ENCODE assay signal across 1 cellular context in the genomic region with DNA sequence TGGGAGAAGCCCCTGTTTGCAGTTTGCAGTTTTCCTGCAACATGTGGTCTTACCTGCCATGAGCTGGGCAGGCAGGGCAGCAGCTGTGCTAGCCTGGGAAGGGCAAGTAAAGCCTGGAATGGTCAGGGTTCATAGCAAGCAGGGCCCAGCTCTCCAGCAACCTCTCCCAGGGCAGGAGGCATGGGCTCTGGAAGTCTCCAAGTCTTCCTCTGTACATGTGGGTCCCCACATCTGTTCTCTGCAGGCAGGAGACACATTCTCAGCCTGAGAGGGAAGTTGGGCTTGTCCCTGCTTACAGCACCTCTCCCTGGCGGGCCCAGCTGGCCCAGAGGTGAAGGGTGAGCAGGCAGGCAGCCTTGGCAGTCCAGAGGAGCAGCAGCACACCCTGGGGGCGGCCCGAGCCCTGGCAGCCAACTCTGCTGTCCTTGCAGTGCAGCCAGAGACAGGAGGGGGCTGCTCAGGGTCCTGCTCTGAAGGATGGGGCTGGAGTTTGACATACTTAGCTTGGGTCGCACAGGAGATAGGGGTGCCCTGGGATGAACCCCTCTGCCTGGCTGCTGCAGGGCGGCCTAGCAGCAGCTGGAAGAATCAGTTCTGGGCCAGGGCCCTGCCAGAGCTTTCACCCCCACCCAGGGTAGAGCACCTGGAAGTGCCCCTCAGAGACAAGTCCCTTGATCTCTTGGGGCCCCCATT.
TF ChIP-seq lines count a peak whose summit lies in the region.

No MANE protein-coding gene starts in this region.

TF ChIP-seq in HepG2, 621 proteins besides CTCF, POLR2A, EP300 and RAD21 (continued from another document and continues in another):
- TF ChIP-seq, protein P1, sequence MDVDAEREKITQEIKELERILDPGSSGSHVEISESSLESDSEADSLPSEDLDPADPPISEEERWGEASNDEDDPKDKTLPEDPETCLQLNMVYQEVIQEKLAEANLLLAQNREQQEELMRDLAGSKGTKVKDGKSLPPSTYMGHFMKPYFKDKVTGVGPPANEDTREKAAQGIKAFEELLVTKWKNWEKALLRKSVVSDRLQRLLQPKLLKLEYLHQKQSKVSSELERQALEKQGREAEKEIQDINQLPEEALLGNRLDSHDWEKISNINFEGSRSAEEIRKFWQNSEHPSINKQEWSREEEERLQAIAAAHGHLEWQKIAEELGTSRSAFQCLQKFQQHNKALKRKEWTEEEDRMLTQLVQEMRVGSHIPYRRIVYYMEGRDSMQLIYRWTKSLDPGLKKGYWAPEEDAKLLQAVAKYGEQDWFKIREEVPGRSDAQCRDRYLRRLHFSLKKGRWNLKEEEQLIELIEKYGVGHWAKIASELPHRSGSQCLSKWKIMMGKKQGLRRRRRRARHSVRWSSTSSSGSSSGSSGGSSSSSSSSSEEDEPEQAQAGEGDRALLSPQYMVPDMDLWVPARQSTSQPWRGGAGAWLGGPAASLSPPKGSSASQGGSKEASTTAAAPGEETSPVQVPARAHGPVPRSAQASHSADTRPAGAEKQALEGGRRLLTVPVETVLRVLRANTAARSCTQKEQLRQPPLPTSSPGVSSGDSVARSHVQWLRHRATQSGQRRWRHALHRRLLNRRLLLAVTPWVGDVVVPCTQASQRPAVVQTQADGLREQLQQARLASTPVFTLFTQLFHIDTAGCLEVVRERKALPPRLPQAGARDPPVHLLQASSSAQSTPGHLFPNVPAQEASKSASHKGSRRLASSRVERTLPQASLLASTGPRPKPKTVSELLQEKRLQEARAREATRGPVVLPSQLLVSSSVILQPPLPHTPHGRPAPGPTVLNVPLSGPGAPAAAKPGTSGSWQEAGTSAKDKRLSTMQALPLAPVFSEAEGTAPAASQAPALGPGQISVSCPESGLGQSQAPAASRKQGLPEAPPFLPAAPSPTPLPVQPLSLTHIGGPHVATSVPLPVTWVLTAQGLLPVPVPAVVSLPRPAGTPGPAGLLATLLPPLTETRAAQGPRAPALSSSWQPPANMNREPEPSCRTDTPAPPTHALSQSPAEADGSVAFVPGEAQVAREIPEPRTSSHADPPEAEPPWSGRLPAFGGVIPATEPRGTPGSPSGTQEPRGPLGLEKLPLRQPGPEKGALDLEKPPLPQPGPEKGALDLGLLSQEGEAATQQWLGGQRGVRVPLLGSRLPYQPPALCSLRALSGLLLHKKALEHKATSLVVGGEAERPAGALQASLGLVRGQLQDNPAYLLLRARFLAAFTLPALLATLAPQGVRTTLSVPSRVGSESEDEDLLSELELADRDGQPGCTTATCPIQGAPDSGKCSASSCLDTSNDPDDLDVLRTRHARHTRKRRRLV (CRISPR knock-in tag; IDR thresholded peaks at IDR 0.05) = no peak
- TF ChIP-seq EED (CRISPR knock-in tag; IDR thresholded peaks at IDR 0.05) = peak; percentile 90; the same call in 1 of the 2 replicates
- peak; percentile 72; the same call in 1 of the 2 replicates for TF ChIP-seq CCDC6 (CRISPR knock-in tag; IDR thresholded peaks at IDR 0.05)
- TF ChIP-seq, protein P2, sequence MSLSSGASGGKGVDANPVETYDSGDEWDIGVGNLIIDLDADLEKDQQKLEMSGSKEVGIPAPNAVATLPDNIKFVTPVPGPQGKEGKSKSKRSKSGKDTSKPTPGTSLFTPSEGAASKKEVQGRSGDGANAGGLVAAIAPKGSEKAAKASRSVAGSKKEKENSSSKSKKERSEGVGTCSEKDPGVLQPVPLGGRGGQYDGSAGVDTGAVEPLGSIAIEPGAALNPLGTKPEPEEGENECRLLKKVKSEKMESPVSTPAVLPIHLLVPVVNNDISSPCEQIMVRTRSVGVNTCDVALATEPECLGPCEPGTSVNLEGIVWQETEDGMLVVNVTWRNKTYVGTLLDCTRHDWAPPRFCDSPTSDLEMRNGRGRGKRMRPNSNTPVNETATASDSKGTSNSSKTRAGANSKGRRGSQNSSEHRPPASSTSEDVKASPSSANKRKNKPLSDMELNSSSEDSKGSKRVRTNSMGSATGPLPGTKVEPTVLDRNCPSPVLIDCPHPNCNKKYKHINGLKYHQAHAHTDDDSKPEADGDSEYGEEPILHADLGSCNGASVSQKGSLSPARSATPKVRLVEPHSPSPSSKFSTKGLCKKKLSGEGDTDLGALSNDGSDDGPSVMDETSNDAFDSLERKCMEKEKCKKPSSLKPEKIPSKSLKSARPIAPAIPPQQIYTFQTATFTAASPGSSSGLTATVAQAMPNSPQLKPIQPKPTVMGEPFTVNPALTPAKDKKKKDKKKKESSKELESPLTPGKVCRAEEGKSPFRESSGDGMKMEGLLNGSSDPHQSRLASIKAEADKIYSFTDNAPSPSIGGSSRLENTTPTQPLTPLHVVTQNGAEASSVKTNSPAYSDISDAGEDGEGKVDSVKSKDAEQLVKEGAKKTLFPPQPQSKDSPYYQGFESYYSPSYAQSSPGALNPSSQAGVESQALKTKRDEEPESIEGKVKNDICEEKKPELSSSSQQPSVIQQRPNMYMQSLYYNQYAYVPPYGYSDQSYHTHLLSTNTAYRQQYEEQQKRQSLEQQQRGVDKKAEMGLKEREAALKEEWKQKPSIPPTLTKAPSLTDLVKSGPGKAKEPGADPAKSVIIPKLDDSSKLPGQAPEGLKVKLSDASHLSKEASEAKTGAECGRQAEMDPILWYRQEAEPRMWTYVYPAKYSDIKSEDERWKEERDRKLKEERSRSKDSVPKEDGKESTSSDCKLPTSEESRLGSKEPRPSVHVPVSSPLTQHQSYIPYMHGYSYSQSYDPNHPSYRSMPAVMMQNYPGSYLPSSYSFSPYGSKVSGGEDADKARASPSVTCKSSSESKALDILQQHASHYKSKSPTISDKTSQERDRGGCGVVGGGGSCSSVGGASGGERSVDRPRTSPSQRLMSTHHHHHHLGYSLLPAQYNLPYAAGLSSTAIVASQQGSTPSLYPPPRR (CRISPR knock-in tag; IDR thresholded peaks at IDR 0.05; ENCODE audit: borderline replicate concordance) = peak; percentile 53; the same call in 1 of the 2 replicates
- no peak for TF ChIP-seq ZNF101 (CRISPR knock-in tag; IDR thresholded peaks at IDR 0.05; ENCODE audit: borderline replicate concordance, low read depth)
- no peak for TF ChIP-seq IKZF4 (CRISPR knock-in tag; IDR thresholded peaks at IDR 0.05; ENCODE audit: borderline replicate concordance, low read depth, not compliant biosample characterization)
- no peak for TF ChIP-seq KLF15 (CRISPR knock-in tag; IDR thresholded peaks at IDR 0.05; ENCODE audit: borderline replicate concordance)
- TF ChIP-seq ZNF329 (CRISPR knock-in tag; IDR thresholded peaks at IDR 0.05; ENCODE audit: low read depth) = no peak
- TF ChIP-seq, protein P3, sequence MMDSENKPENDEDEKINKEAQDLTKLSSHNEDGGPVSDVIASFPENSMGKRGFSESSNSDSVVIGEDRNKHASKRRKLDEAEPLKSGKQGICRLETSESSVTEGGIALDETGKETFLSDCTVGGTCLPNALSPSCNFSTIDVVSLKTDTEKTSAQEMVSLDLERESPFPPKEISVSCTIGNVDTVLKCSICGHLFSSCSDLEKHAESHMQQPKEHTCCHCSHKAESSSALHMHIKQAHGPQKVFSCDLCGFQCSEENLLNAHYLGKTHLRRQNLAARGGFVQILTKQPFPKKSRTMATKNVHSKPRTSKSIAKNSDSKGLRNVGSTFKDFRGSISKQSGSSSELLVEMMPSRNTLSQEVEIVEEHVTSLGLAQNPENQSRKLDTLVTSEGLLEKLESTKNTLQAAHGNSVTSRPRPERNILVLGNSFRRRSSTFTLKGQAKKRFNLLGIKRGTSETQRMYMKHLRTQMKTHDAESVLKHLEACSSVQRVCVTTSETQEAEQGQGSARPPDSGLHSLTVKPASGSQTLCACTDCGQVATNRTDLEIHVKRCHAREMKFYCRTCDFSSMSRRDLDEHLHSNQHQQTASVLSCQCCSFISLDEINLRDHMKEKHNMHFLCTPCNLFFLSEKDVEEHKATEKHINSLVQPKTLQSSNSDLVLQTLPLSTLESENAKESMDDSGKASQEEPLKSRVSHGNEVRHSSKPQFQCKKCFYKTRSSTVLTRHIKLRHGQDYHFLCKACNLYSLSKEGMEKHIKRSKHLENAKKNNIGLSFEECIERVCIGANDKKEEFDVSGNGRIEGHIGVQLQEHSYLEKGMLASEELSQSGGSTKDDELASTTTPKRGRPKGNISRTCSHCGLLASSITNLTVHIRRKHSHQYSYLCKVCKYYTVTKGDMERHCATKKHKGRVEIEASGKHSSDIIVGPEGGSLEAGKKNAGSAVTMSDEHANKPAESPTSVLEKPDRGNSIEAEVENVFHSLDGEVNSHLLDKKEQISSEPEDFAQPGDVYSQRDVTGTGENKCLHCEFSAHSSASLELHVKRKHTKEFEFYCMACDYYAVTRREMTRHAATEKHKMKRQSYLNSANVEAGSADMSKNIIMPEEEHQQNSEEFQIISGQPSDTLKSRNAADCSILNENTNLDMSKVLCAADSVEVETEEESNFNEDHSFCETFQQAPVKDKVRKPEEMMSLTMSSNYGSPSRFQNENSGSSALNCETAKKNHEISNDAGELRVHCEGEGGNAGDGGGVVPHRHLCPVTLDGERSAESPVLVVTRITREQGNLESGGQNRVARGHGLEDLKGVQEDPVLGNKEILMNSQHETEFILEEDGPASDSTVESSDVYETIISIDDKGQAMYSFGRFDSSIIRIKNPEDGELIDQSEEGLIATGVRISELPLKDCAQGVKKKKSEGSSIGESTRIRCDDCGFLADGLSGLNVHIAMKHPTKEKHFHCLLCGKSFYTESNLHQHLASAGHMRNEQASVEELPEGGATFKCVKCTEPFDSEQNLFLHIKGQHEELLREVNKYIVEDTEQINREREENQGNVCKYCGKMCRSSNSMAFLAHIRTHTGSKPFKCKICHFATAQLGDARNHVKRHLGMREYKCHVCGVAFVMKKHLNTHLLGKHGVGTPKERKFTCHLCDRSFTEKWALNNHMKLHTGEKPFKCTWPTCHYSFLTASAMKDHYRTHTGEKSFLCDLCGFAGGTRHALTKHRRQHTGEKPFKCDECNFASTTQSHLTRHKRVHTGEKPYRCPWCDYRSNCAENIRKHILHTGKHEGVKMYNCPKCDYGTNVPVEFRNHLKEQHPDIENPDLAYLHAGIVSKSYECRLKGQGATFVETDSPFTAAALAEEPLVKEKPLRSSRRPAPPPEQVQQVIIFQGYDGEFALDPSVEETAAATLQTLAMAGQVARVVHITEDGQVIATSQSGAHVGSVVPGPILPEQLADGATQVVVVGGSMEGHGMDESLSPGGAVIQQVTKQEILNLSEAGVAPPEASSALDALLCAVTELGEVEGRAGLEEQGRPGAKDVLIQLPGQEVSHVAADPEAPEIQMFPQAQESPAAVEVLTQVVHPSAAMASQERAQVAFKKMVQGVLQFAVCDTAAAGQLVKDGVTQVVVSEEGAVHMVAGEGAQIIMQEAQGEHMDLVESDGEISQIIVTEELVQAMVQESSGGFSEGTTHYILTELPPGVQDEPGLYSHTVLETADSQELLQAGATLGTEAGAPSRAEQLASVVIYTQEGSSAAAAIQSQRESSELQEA (CRISPR knock-in tag; IDR thresholded peaks at IDR 0.05; ENCODE audit: not compliant biosample characterization) = no peak
- TF ChIP-seq FOXC1 (CRISPR knock-in tag; IDR thresholded peaks at IDR 0.05; ENCODE audit: borderline replicate concordance) = peak; percentile 87
- TF ChIP-seq DR1 (CRISPR knock-in tag; IDR thresholded peaks at IDR 0.05) = no peak
- TF ChIP-seq, protein P4, sequence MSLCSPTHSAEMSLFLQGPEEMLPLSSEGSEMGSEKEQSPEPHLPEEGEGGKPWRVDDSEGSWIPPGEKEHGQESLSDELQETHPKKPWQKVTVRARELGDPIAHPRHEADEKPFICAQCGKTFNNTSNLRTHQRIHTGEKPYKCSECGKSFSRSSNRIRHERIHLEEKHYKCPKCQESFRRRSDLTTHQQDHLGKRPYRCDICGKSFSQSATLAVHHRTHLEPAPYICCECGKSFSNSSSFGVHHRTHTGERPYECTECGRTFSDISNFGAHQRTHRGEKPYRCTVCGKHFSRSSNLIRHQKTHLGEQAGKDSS (CRISPR knock-in tag; IDR thresholded peaks at IDR 0.05; ENCODE audit: borderline replicate concordance, low read depth) = peak; percentile 94; the same call in 1 of the 2 replicates
- no peak for TF ChIP-seq ZNF562 (CRISPR knock-in tag; IDR thresholded peaks at IDR 0.05; ENCODE audit: borderline replicate concordance)
- no peak for TF ChIP-seq ZNF296 (CRISPR knock-in tag; conservative IDR thresholded peaks at IDR 0.05)
- no peak for TF ChIP-seq ZNF775 (CRISPR knock-in tag; IDR thresholded peaks at IDR 0.05; ENCODE audit: borderline replicate concordance)
- TF ChIP-seq FOXO1 (CRISPR knock-in tag; IDR thresholded peaks at IDR 0.05) = peak; percentile 84
- TF ChIP-seq, protein P5, sequence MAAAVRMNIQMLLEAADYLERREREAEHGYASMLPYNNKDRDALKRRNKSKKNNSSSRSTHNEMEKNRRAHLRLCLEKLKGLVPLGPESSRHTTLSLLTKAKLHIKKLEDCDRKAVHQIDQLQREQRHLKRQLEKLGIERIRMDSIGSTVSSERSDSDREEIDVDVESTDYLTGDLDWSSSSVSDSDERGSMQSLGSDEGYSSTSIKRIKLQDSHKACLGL (CRISPR knock-in tag; IDR thresholded peaks at IDR 0.05) = no peak; the same call in 1 of the 2 replicates
- TF ChIP-seq ZNF256 (CRISPR knock-in tag; conservative IDR thresholded peaks at IDR 0.05) = no peak
- TF ChIP-seq, protein P6, sequence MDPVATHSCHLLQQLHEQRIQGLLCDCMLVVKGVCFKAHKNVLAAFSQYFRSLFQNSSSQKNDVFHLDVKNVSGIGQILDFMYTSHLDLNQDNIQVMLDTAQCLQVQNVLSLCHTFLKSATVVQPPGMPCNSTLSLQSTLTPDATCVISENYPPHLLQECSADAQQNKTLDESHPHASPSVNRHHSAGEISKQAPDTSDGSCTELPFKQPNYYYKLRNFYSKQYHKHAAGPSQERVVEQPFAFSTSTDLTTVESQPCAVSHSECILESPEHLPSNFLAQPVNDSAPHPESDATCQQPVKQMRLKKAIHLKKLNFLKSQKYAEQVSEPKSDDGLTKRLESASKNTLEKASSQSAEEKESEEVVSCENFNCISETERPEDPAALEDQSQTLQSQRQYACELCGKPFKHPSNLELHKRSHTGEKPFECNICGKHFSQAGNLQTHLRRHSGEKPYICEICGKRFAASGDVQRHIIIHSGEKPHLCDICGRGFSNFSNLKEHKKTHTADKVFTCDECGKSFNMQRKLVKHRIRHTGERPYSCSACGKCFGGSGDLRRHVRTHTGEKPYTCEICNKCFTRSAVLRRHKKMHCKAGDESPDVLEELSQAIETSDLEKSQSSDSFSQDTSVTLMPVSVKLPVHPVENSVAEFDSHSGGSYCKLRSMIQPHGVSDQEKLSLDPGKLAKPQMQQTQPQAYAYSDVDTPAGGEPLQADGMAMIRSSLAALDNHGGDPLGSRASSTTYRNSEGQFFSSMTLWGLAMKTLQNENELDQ (CRISPR knock-in tag; IDR thresholded peaks at IDR 0.05; ENCODE audit: borderline replicate concordance) = peak; percentile 52; the same call in 1 of the 2 replicates
- no peak for TF ChIP-seq MED13 (CRISPR knock-in tag; IDR thresholded peaks at IDR 0.05)
- TF ChIP-seq MAF1 (CRISPR knock-in tag; IDR thresholded peaks at IDR 0.05; ENCODE audit: borderline replicate concordance) = no peak
- TF ChIP-seq RCOR2 (CRISPR knock-in tag; IDR thresholded peaks at IDR 0.05) = peak; percentile 59; the same call in 1 of the 2 replicates
- no peak for TF ChIP-seq JUND (CRISPR knock-in tag; IDR thresholded peaks at IDR 0.05)
- TF ChIP-seq FOXK2 (IDR thresholded peaks at IDR 0.05) = no peak
- no peak for TF ChIP-seq ZNF33B (CRISPR knock-in tag; IDR thresholded peaks at IDR 0.05)
- peak; percentile 84; the same call in 1 of the 2 replicates for TF ChIP-seq ZSCAN21 (CRISPR knock-in tag; IDR thresholded peaks at IDR 0.05; ENCODE audit: borderline replicate concordance)
- peak; percentile 60 for TF ChIP-seq FOXA3 (CRISPR knock-in tag; IDR thresholded peaks at IDR 0.05)
- TF ChIP-seq, protein P7, sequence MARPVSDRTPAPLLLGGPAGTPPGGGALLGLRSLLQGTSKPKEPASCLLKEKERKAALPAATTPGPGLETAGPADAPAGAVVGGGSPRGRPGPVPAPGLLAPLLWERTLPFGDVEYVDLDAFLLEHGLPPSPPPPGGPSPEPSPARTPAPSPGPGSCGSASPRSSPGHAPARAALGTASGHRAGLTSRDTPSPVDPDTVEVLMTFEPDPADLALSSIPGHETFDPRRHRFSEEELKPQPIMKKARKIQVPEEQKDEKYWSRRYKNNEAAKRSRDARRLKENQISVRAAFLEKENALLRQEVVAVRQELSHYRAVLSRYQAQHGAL (CRISPR knock-in tag; IDR thresholded peaks at IDR 0.05; ENCODE audit: not compliant biosample characterization) = no peak
- no peak; the same call in 1 of the 2 replicates for TF ChIP-seq TCF7 (IDR thresholded peaks at IDR 0.05; ENCODE audit: low read depth)
- no peak for TF ChIP-seq NCOA1 (CRISPR knock-in tag; IDR thresholded peaks at IDR 0.05)
- TF ChIP-seq TBX3 (IDR thresholded peaks at IDR 0.05; ENCODE audit: borderline replicate concordance) = no peak
